In the genomic region with DNA sequence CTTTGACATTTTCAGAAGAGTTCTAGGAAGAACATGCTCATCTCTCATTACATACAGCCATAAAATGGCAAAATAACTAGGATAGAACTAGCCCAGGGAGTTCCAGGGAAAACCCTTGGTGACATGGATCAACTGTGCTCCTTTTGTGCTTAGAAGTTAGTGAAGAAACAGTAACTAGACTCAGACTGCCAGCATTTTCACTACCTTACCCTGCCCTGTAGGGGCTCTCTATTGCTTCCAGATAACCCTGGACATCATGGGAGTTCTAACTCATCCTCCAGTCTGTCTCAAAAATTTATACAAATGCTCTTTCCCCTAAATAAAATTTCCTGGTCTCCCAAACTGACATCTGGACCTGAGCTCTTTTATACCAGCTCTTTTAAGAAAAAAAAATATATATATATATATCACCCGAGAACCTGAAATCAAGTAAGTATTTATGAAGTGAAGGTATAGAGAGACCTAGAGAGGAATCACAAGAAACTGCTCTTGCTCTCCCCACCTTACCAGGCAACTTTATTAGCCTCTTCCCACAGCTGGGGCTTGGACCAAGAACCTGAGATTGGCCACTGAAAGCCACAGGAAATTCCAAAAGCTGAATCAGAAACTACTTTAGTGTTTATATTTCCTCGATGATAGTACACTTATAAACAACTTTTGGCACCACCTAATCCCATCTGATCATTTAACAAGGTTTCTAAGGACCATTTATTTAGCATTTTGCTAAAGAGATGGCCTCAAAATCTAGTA, we compare ENCODE assay signal across 15 cellular contexts.
A peak's percentile ranks its signal among the peaks of the same experiment; 100 is the strongest.
DNase-seq lines count a peak whose midpoint lies in the region; ATAC-seq and TF ChIP-seq lines count a peak whose summit lies in the region.
"Had no signal": no experiment of that assay in that cellular context is flagged by ENCODE, and none has a peak within 500 bp of the region (broad histone marks: within the 10 kb centered on the region; RNA-seq: fewer than 3 reads in every experiment).

No MANE protein-coding gene starts in this region.

- H3K79me2 ChIP-seq in HCT116 (ENCODE audit: insufficient read depth, low read length) (no peaks in the 10 kb centered on the region), SK-N-SH (ENCODE audit: insufficient read depth) (no peaks in the 10 kb centered on the region)

- no peaks in the 10 kb centered on the region for H3K9me2 ChIP-seq in HCT116 (ENCODE audit: insufficient read depth)
- H3K9me2 ChIP-seq in SK-N-SH: no peaks in the 10 kb centered on the region

- RAD21 ChIA-PET in HCT116 (lab: Charles Lee; ENCODE audit: low non-redundant PET in 1 of 2, low total read pairs in 2 of 2, uncharacterized antibody in 2 of 2, unreplicated experiment in 2 of 2): no interaction called here

- H3K36me3 ChIP-seq in BJ (ENCODE audit: control insufficient read depth, insufficient read depth, low read length) (no peaks in the 10 kb centered on the region), HCT116 (ENCODE audit: control insufficient read depth in 1 of 2, insufficient read depth in 2 of 2, low read length in 2 of 2) (no peaks in the 10 kb centered on the region), SK-N-SH (replicated peaks in 1 of 2; ENCODE audit: control insufficient read depth in 1 of 2, insufficient read depth in 2 of 2, low read length in 1 of 2) (no peaks in the 10 kb centered on the region), left lung (no peaks in the 10 kb centered on the region)

- TF ChIP-seq POLR2A in HCT116 (IDR thresholded peaks at IDR 0.05; ENCODE audit: borderline replicate concordance, extremely low read depth, insufficient read depth, insufficient read length): no peak

- intact Hi-C loops in HCT116 (cut with micrococcal nuclease): no loop called here
- intact Hi-C loops in left lung (cut with DNase I): no loop called here

- TF ChIP-seq EP300 in SK-N-SH (IDR thresholded peaks at IDR 0.05; ENCODE audit: borderline replicate concordance in 1 of 2, low read depth in 1 of 2, low read length in 1 of 2): no peak

- DNase-seq in BJ (ENCODE audit: low read depth): peak; percentile 4
- no peak for DNase-seq in HCT116 (ENCODE audit: low read depth, low spot score)
- no peak for DNase-seq in SK-N-SH
- DNase-seq in glomerular endothelial cell (ENCODE audit: extremely low read depth, low read depth, low spot score): peak; percentile 7
- DNase-seq in NCI-H1092 treated with DMSO at 0.1 percent for 48 hours (lab: John Stamatoyannopoulos, UW): no peak
- DNase-seq in left lung: no peak
- DNase-seq: effector memory CD4-positive, alpha-beta T cell; midbrain; NK-92 treated with Interleukin-12 subunit alpha and Interleukin-12 subunit beta, amount 100 ng/mL, for 24 hours; Right ventricle myocardium superior; stimulated activated CD4-positive, alpha-beta T cell treated with anti-CD3 and anti-CD28 coated beads, Interleukin-12 subunit alpha, Interleukin-12 subunit beta, amount 100 ng/mL, for 4 hours; T-helper 17 cell had no signal

- H3K27ac ChIP-seq in HCT116 (ENCODE audit: low read depth, low read length): no peak overlapping the region
- no peak overlapping the region for H3K27ac ChIP-seq in SK-N-SH (ENCODE audit: low read depth in 2 of 2, low read length in 1 of 2)
- H3K27ac ChIP-seq in left lung: no peak overlapping the region

- TF ChIP-seq CTCF in BJ (IDR thresholded peaks at IDR 0.05; ENCODE audit: insufficient read depth, low read depth, low read length): no peak
- peak in 2 of 3 experiments; percentile 17 to 20; a peak in 2 of 6 replicates for TF ChIP-seq CTCF in HCT116 (IDR thresholded peaks at IDR 0.05 in 2 of 3, conservative IDR thresholded peaks at IDR 0.05 in 1 of 3; ENCODE audit: borderline replicate concordance in 1 of 3, insufficient read depth in 1 of 3, low read depth in 2 of 3, low read length in 2 of 3)
- peak; percentile 13; the same call in 1 of the 2 replicates for TF ChIP-seq CTCF in SK-N-SH (IDR thresholded peaks at IDR 0.05)
- no peak for TF ChIP-seq CTCF in left lung (IDR thresholded peaks at IDR 0.05)

- POLR2A ChIA-PET in BJ (lab: Charles Lee) (no interaction called here), HCT116 (lab: Charles Lee) (no interaction called here), SK-N-SH (lab: Yijun Ruan, JAX) (no interaction called here)

- no peak overlapping the region for H3K4me2 ChIP-seq in HCT116 (ENCODE audit: low read length)
- no peak overlapping the region for H3K4me2 ChIP-seq in SK-N-SH

- H4K20me1 ChIP-seq in HCT116 (ENCODE audit: insufficient read depth) (no peaks in the 10 kb centered on the region), SK-N-SH (ENCODE audit: insufficient read depth) (no peaks in the 10 kb centered on the region)

- no peak overlapping the region for H3K4me3 ChIP-seq in BJ (ENCODE audit: low read depth, low read length)
- H3K4me3 ChIP-seq in HCT116 (replicated peaks in 1 of 2; ENCODE audit: low read depth in 1 of 2, low read length in 2 of 2): no peak overlapping the region
- H3K4me3 ChIP-seq in SK-N-SH (ENCODE audit: low read depth in 2 of 2, low read length in 1 of 2): no peak overlapping the region
- no peak overlapping the region for H3K4me3 ChIP-seq in left lung

- no TSS peak for BruUV-seq in HCT116 (replicated peaks; lab: Mats Ljungman, UMichigan)

- H3F3A ChIP-seq in SK-N-SH (replicated peaks; ENCODE audit: insufficient read depth): no peaks in the 10 kb centered on the region

- TF ChIP-seq RAD21 in HCT116 (IDR thresholded peaks at IDR 0.05; ENCODE audit: low read depth) (no peak), SK-N-SH (IDR thresholded peaks at IDR 0.05; ENCODE audit: low read length) (no peak)

- ATAC-seq in HCT116 (peak; percentile 63; the same call in 1 of the 2 replicates), HG02610 (IDR thresholded peaks at IDR 0.05; ENCODE audit: unreplicated experiment) (no peak), GM21447 (IDR thresholded peaks at IDR 0.05; ENCODE audit: unreplicated experiment) (no peak), left lung (no peak)
- ATAC-seq: stimulated activated effector memory CD8-positive, alpha-beta T cell treated with anti-CD3 and anti-CD28 coated beads, Interleukin-12 subunit alpha, Interleukin-12 subunit beta, amount 100 ng/mL, for 72 hours; T-helper 17 cell had no signal

- H3K9ac ChIP-seq in HCT116 (ENCODE audit: low read length) (no peak overlapping the region), SK-N-SH (no peak overlapping the region)

- H3K9me3 ChIP-seq in HCT116 (ENCODE audit: control insufficient read depth in 1 of 2, insufficient read depth in 1 of 2, low read depth in 1 of 2, low read length in 2 of 2): no peaks in the 10 kb centered on the region
- no peaks in the 10 kb centered on the region for H3K9me3 ChIP-seq in SK-N-SH
- peaks cover 0 to 5% of the 10 kb centered on the region in 2 donors for H3K9me3 ChIP-seq in left lung

- no peak overlapping the region for H2AFZ ChIP-seq in HCT116 (ENCODE audit: low read depth, low read length, poor library complexity, severe bottlenecking)
- no peak overlapping the region for H2AFZ ChIP-seq in SK-N-SH (ENCODE audit: low read depth)

- H3K4me1 ChIP-seq in HCT116 (ENCODE audit: control insufficient read depth in 1 of 2, insufficient read depth in 2 of 2, low read length in 2 of 2): no peaks in the 10 kb centered on the region
- H3K4me1 ChIP-seq in SK-N-SH (ENCODE audit: control insufficient read depth in 1 of 2, insufficient read depth in 2 of 2, low read depth in 1 of 2, low read length in 1 of 2): no peaks in the 10 kb centered on the region
- no peaks in the 10 kb centered on the region for H3K4me1 ChIP-seq in left lung

- CTCF ChIA-PET in BJ (lab: Yijun Ruan, JAX): no interaction called here
- CTCF ChIA-PET in HCT116 (lab: Charles Lee): no interaction called here
- CTCF ChIA-PET in SK-N-SH (lab: Yijun Ruan, JAX): interaction anchor here (1.5 kb wide), 1 partner anchor 10 kb away, joined by 5 read pairs; no protein-coding TSS in a partner anchor

- WGBS in SK-N-SH (ENCODE audit: low lambda C conversion rate): 44% methylated on average over 2 of the region's 2 CpGs

- H3K27me3 ChIP-seq in BJ (ENCODE audit: control insufficient read depth, insufficient read depth, low read length) (no peaks in the 10 kb centered on the region), HCT116 (ENCODE audit: insufficient read depth, low read length) (peaks cover 22% of the 10 kb centered on the region), SK-N-SH (ENCODE audit: insufficient read depth) (no peaks in the 10 kb centered on the region), left lung (no peaks in the 10 kb centered on the region)

TF ChIP-seq in HCT116, 20 proteins besides CTCF, POLR2A, EP300 and RAD21 (continues in another document):
- TF ChIP-seq EGR1 (IDR thresholded peaks at IDR 0.05; ENCODE audit: low read depth) (no peak), POLR2AphosphoS5 (IDR thresholded peaks at IDR 0.05; ENCODE audit: low read depth, low read length) (no peak), EZH2 (IDR thresholded peaks at IDR 0.05) (no peak), JUND (IDR thresholded peaks at IDR 0.05) (no peak), TCF7L2 (IDR thresholded peaks at IDR 0.05; ENCODE audit: borderline replicate concordance, extremely low read depth, insufficient read depth, insufficient read length) (no peak), SP1 (IDR thresholded peaks at IDR 0.05; ENCODE audit: low read depth) (no peak)
- TF ChIP-seq, protein P1, sequence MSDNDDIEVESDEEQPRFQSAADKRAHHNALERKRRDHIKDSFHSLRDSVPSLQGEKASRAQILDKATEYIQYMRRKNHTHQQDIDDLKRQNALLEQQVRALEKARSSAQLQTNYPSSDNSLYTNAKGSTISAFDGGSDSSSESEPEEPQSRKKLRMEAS (IDR thresholded peaks at IDR 0.05): no peak
- TF ChIP-seq, protein P2, sequence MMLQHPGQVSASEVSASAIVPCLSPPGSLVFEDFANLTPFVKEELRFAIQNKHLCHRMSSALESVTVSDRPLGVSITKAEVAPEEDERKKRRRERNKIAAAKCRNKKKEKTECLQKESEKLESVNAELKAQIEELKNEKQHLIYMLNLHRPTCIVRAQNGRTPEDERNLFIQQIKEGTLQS (IDR thresholded peaks at IDR 0.05): no peak

Comparison
In these comparisons a context has a peak if more than half of its experiments do, and no peak if none do; other contexts are left out.
1. DNase-seq: peak in BJ (single experiment) and glomerular endothelial cell (single experiment); none in HCT116 (single experiment), SK-N-SH (single experiment), NCI-H1092 treated with DMSO at 0.1 percent for 48 hours (single experiment) and left lung (0 of 2).
2. CTCF ChIP-seq: peak in HCT116 (2 of 3) and SK-N-SH (single experiment); none in BJ (single experiment) and left lung (0 of 2).